8 cellular contexts compared by ENCODE assay signal in the genomic region with DNA sequence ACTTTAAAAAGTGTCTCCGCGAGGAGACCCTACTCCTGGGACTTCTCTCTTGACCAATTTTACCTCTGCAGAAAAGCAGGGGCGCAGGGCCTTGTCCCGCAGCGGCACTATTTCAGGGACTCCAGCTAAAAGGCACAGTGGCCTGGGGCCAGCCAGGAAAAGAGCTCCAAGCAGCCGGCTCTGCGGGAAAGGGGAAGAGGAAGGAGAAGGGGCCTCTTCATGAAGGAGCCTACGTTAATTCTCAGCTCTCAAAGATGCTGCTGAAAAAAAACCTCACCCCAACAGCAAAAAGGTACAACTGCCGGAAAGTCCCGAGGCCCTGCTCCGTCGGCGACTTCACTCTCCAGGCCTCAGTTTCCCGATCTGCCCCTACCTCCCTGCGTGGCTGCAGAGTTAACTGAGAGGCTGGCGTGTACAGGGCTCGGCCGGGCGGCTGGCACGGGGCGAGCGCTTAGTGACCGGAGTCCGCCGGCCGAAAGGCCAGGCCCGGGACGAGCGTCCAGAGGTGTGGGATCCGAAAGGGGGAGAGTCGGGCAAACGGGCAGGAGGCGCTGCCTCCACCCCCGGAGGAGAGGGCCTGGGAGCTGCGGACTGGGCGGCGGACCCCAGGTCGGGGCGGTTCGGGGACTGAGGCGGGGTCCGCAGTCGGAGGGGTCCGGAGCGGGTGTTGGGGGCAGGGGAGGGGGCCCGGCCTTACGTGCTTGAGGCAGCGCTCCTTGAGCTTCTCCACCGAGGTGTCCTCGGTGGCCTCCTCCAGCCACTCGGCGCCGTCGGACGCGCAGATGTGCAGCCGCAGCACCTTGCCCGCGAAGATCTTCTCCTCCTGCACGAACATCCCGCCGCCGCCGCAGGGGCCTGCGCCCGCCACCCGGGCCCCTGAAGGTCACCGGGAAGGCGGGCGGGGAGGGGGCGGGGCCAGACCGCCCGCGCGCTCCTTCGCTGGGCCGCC. TPM values are rescaled to one million over a fixed set of nuclear protein-coding genes. Genes with fewer than 3 reads are reported as not detected.
DNase-seq lines count a peak whose midpoint lies in the region; ATAC-seq lines count a peak whose summit lies in the region.

No MANE protein-coding gene starts in this region.

- peak overlapping the region in 2 of 3 donors; percentile 55 to 93 for H3K27ac Mint-ChIP-seq in CD4-positive, CD25-positive, alpha-beta regulatory T cell
- peak overlapping the region; percentile 48 for H3K27ac Mint-ChIP-seq in activated naive CD8-positive, alpha-beta T cell treated with anti-CD3 and anti-CD28 coated beads for 36 hours

- no peaks in the 10 kb centered on the region for H3K9me3 ChIP-seq in CD4-positive, CD25-positive, alpha-beta regulatory T cell (ENCODE audit: control insufficient read depth in 2 of 2, low read length in 2 of 2)
- H3K9me3 ChIP-seq in skeletal muscle satellite cell (replicated peaks; ENCODE audit: low read length): no peaks in the 10 kb centered on the region

- no peaks in the 10 kb centered on the region for H3K9me3 Mint-ChIP-seq in CD4-positive, CD25-positive, alpha-beta regulatory T cell
- H3K9me3 Mint-ChIP-seq in activated naive CD8-positive, alpha-beta T cell treated with anti-CD3 and anti-CD28 coated beads for 36 hours: no peaks in the 10 kb centered on the region

- peaks cover 5 to 41% (median 18%) of the 10 kb centered on the region in 4 donors for H3K4me1 Mint-ChIP-seq in CD4-positive, CD25-positive, alpha-beta regulatory T cell
- peaks cover 27% of the 10 kb centered on the region for H3K4me1 Mint-ChIP-seq in activated naive CD8-positive, alpha-beta T cell treated with anti-CD3 and anti-CD28 coated beads for 36 hours

- H3K27me3 ChIP-seq in CD4-positive, CD25-positive, alpha-beta regulatory T cell (ENCODE audit: control insufficient read depth, insufficient read depth, low read length): no peaks in the 10 kb centered on the region
- H3K27me3 ChIP-seq in skeletal muscle satellite cell (ENCODE audit: control insufficient read depth, insufficient read depth, low read length): peaks cover 8% of the 10 kb centered on the region

- H3K4me1 ChIP-seq in CD4-positive, CD25-positive, alpha-beta regulatory T cell (ENCODE audit: control insufficient read depth, insufficient read depth, low read length, poor library complexity, severe bottlenecking): peaks cover 17% of the 10 kb centered on the region
- H3K4me1 ChIP-seq in skeletal muscle satellite cell (ENCODE audit: control insufficient read depth, insufficient read depth, low read length): peaks cover 10% of the 10 kb centered on the region

- H3K4me3 Mint-ChIP-seq in CD4-positive, CD25-positive, alpha-beta regulatory T cell: peak overlapping the region; percentile 86 to 93 (median 88)
- H3K4me3 Mint-ChIP-seq in activated naive CD8-positive, alpha-beta T cell treated with anti-CD3 and anti-CD28 coated beads for 36 hours: peak overlapping the region; percentile 86

- H3K36me3 Mint-ChIP-seq in CD4-positive, CD25-positive, alpha-beta regulatory T cell: no peaks in the 10 kb centered on the region
- H3K36me3 Mint-ChIP-seq in activated naive CD8-positive, alpha-beta T cell treated with anti-CD3 and anti-CD28 coated beads for 36 hours: no peaks in the 10 kb centered on the region

- H3K27me3 Mint-ChIP-seq in CD4-positive, CD25-positive, alpha-beta regulatory T cell: peaks cover 21% of the 10 kb centered on the region
- H3K27me3 Mint-ChIP-seq in activated naive CD8-positive, alpha-beta T cell treated with anti-CD3 and anti-CD28 coated beads for 36 hours: no peaks in the 10 kb centered on the region

- peak overlapping the region; percentile 74 for H3K9ac ChIP-seq in skeletal muscle satellite cell (ENCODE audit: low read depth, low read length)

- H3K4me2 ChIP-seq in skeletal muscle satellite cell (ENCODE audit: low read length): peak overlapping the region; percentile 83

- ATAC-seq in CD4-positive, CD25-positive, alpha-beta regulatory T cell (ENCODE audit: low read depth in 2 of 2): no peak
- ATAC-seq in GM19372 (IDR thresholded peaks at IDR 0.05; ENCODE audit: low read depth, unreplicated experiment): peak; percentile 16
- ATAC-seq in HG02678 (IDR thresholded peaks at IDR 0.05; ENCODE audit: unreplicated experiment): no peak

- H3K4me3 ChIP-seq in CD4-positive, CD25-positive, alpha-beta regulatory T cell (ENCODE audit: low read depth, low read length): peak overlapping the region; percentile 58
- H3K4me3 ChIP-seq in Jurkat, Clone E6-1 (ENCODE audit: low read length): peak overlapping the region; percentile 75
- H3K4me3 ChIP-seq in iPS-11a (ENCODE audit: low read depth, low read length): peak overlapping the region; percentile 66
- peak overlapping the region; percentile 77 for H3K4me3 ChIP-seq in skeletal muscle satellite cell (ENCODE audit: low read length)

- no peaks in the 10 kb centered on the region for H3K36me3 ChIP-seq in CD4-positive, CD25-positive, alpha-beta regulatory T cell (ENCODE audit: control insufficient read depth, insufficient read depth, low read length)
- H3K36me3 ChIP-seq in skeletal muscle satellite cell (ENCODE audit: insufficient read depth, low read length): no peaks in the 10 kb centered on the region

- H3K27ac ChIP-seq in CD4-positive, CD25-positive, alpha-beta regulatory T cell (ENCODE audit: insufficient read depth, low read length, poor library complexity, severe bottlenecking): peak overlapping the region; percentile 57

- peak in 1 of 3 donors; percentile 20 for DNase-seq in CD4-positive, CD25-positive, alpha-beta regulatory T cell
- DNase-seq in Jurkat, Clone E6-1 (ENCODE audit: low read depth, low spot score): no peak
- no peak for DNase-seq in activated naive CD8-positive, alpha-beta T cell treated with anti-CD3 and anti-CD28 coated beads for 36 hours
- DNase-seq in NCI-H2081 (lab: John Stamatoyannopoulos, UW): no peak

RNA-seq across cellular contexts. Expression of a gene that starts 0.6 kb away (rescaled TPM):
- 23.8 TPM for total RNA-seq in CD4-positive, CD25-positive, alpha-beta regulatory T cell
- 10 to 100 TPM; 17.8 to 27.7 (median 23.4) TPM for polyA plus RNA-seq in CD4-positive, CD25-positive, alpha-beta regulatory T cell
- polyA plus RNA-seq in Jurkat, Clone E6-1 (2012; ENCODE audit: insufficient read depth, insufficient read length): 54.4 TPM
- 10 to 100 TPM; 30.0 to 32.6 TPM for total RNA-seq in activated naive CD8-positive, alpha-beta T cell treated with anti-CD3 and anti-CD28 coated beads for 36 hours
- 21.2 and 24.6 TPM in 2 replicates for total RNA-seq in skeletal muscle satellite cell (2012; rRNA removed)

RNA-seq across cellular contexts. Expression of a gene that starts 53.3 kb away (rescaled TPM):
- total RNA-seq in CD4-positive, CD25-positive, alpha-beta regulatory T cell: 31.6 TPM
- polyA plus RNA-seq in CD4-positive, CD25-positive, alpha-beta regulatory T cell: 1 to 10 TPM in 3 of 4 donors, under 1 TPM in 1; 0.67 to 2.2 (median 1.8) TPM
- 22.6 TPM for polyA plus RNA-seq in Jurkat, Clone E6-1 (2012; ENCODE audit: insufficient read depth, insufficient read length)
- total RNA-seq in activated naive CD8-positive, alpha-beta T cell treated with anti-CD3 and anti-CD28 coated beads for 36 hours: 10 to 100 TPM; 19.9 to 21.8 TPM
- total RNA-seq in skeletal muscle satellite cell (2012; rRNA removed): 15.7 and 23.1 TPM in 2 replicates
